In genomic region chr15:86541540-86541939, GRCh38 we compare ENCODE assay signal across 29 cellular contexts.
"Had no signal": no experiment of that assay in that cellular context is flagged by ENCODE, and none has a peak within 500 bp of the region (broad histone marks: within the 10 kb centered on the region; RNA-seq: fewer than 3 reads in every experiment).

No MANE protein-coding gene starts in this region.

- H3K27me3 ChIP-seq: esophagus muscularis mucosa, foreskin keratinocyte, neural progenitor cell, sigmoid colon, vagina had no signal

- H2AFZ ChIP-seq: neural progenitor cell, parathyroid adenoma had no signal

- DNase-seq: activated CD4-positive, alpha-beta memory T cell treated with anti-CD3 and anti-CD28 coated beads, Interleukin-2, amount 10 ng/mL, durations not matched to agents 7 days and 5 days; activated CD4-positive, alpha-beta T cell treated with anti-CD3 and anti-CD28 coated beads, Interleukin-2, amount 10 ng/mL, durations not matched to agents 24 days and 14 days; activated CD4-positive, CD25-positive, alpha-beta regulatory T cell treated with anti-CD3 and anti-CD28 coated beads, Interleukin-2, amount 50 U/mL, for 72 hours; activated naive CD8-positive, alpha-beta T cell treated with anti-CD3 and anti-CD28 coated beads, Interleukin-2, amount 50 U/mL, for 24 hours; activated T-cell treated with anti-CD3 and anti-CD28 coated beads, Interleukin-2, amount 50 U/mL, for 48 hours; amygdala; caudate nucleus; foreskin keratinocyte; kidney glomerular epithelial cell; midbrain; naive thymus-derived CD8-positive, alpha-beta T cell; occipital lobe; psoas muscle; sigmoid colon; small intestine; stimulated activated CD4-positive, alpha-beta T cell treated with anti-CD3 and anti-CD28 coated beads, Interleukin-4, amount 100 ng/mL, for 4 hours; stimulated activated CD8-positive, alpha-beta memory T cell treated with anti-CD3 and anti-CD28 coated beads, Interleukin-4, amount 100 ng/mL, for 48 hours; stimulated activated naive CD8-positive, alpha-beta T cell treated with anti-CD3 and anti-CD28 coated beads, Interleukin-15, amount 100 ng/mL, for 72 hours; substantia nigra; WERI-Rb-1 had no signal

- H3K9me3 ChIP-seq: esophagus muscularis mucosa, psoas muscle, vagina had no signal

- H3K27me3 Mint-ChIP-seq: activated CD4-positive, alpha-beta memory T cell treated with anti-CD3 and anti-CD28 coated beads, Interleukin-2, amount 10 ng/mL, durations not matched to agents 7 days and 5 days; activated CD4-positive, alpha-beta T cell treated with anti-CD3 and anti-CD28 coated beads, Interleukin-2, amount 10 ng/mL, durations not matched to agents 24 days and 14 days; stimulated activated memory B cell treated with anti-CD40 and anti-IgM and Interleukin-4, amounts not matched to agents 10 μg/mL and 1 μg/mL and 100 μg/mL, for 72 hours; stimulated activated naive CD8-positive, alpha-beta T cell treated with anti-CD3 and anti-CD28 coated beads, Interleukin-15, amount 100 ng/mL, for 72 hours had no signal

- H3K27ac ChIP-seq: esophagus muscularis mucosa, foreskin keratinocyte, neural progenitor cell, parathyroid adenoma, psoas muscle, sigmoid colon, vagina, WERI-Rb-1 had no signal

- H3K36me3 ChIP-seq: esophagus muscularis mucosa, neural progenitor cell, sigmoid colon, vagina, WERI-Rb-1 had no signal

- H3K4me1 ChIP-seq: esophagus muscularis mucosa, foreskin keratinocyte, neural progenitor cell, parathyroid adenoma, sigmoid colon, vagina had no signal

- H3K4me1 Mint-ChIP-seq: activated CD4-positive, alpha-beta memory T cell treated with anti-CD3 and anti-CD28 coated beads, Interleukin-2, amount 10 ng/mL, durations not matched to agents 7 days and 5 days; activated CD4-positive, alpha-beta T cell treated with anti-CD3 and anti-CD28 coated beads, Interleukin-2, amount 10 ng/mL, durations not matched to agents 24 days and 14 days; activated naive CD4-positive, alpha-beta T cell treated with anti-CD3 and anti-CD28 coated beads, Interleukin-2, amount 50 U/mL, for 24 hours; activated naive CD8-positive, alpha-beta T cell treated with anti-CD3 and anti-CD28 coated beads, Interleukin-2, amount 50 U/mL, for 24 hours; naive thymus-derived CD8-positive, alpha-beta T cell; neural progenitor cell; stimulated activated memory B cell treated with anti-CD40 and anti-IgM and Interleukin-4, amounts not matched to agents 10 μg/mL and 1 μg/mL and 100 μg/mL, for 72 hours; stimulated activated naive CD8-positive, alpha-beta T cell treated with anti-CD3 and anti-CD28 coated beads, Interleukin-15, amount 100 ng/mL, for 72 hours had no signal

- H3K79me2 ChIP-seq: parathyroid adenoma had no signal

- H3K9me3 Mint-ChIP-seq: type B pancreatic cell had no signal

- H3K4me2 ChIP-seq: neural progenitor cell had no signal

- H3K27ac Mint-ChIP-seq: activated CD4-positive, alpha-beta memory T cell treated with anti-CD3 and anti-CD28 coated beads, Interleukin-2, amount 10 ng/mL, durations not matched to agents 7 days and 5 days; activated CD4-positive, alpha-beta T cell treated with anti-CD3 and anti-CD28 coated beads, Interleukin-2, amount 10 ng/mL, durations not matched to agents 24 days and 14 days; activated naive CD4-positive, alpha-beta T cell treated with anti-CD3 and anti-CD28 coated beads, Interleukin-2, amount 50 U/mL, for 24 hours; activated naive CD8-positive, alpha-beta T cell treated with anti-CD3 and anti-CD28 coated beads, Interleukin-2, amount 50 U/mL, for 24 hours; activated T-helper 2 cell treated with anti-CD3 and anti-CD28 coated beads, Interferon-gamma antibody, Interleukin-2, Interleukin-4, amounts not matched to agents 10 μg/mL and 5 μg/mL and 100 μg/mL, durations not matched to agents 14 hours and 24 hours and 36 hours; naive thymus-derived CD8-positive, alpha-beta T cell; neural progenitor cell; stimulated activated memory B cell treated with anti-CD40 and anti-IgM and Interleukin-4, amounts not matched to agents 10 μg/mL and 1 μg/mL and 100 μg/mL, for 72 hours; stimulated activated naive CD8-positive, alpha-beta T cell treated with anti-CD3 and anti-CD28 coated beads, Interleukin-15, amount 100 ng/mL, for 72 hours had no signal

- H3K4me3 Mint-ChIP-seq: activated CD4-positive, alpha-beta memory T cell treated with anti-CD3 and anti-CD28 coated beads, Interleukin-2, amount 10 ng/mL, durations not matched to agents 7 days and 5 days; activated CD4-positive, alpha-beta T cell treated with anti-CD3 and anti-CD28 coated beads, Interleukin-2, amount 10 ng/mL, durations not matched to agents 24 days and 14 days; activated naive CD4-positive, alpha-beta T cell treated with anti-CD3 and anti-CD28 coated beads, Interleukin-2, amount 50 U/mL, for 24 hours; activated naive CD8-positive, alpha-beta T cell treated with anti-CD3 and anti-CD28 coated beads, Interleukin-2, amount 50 U/mL, for 24 hours; naive thymus-derived CD8-positive, alpha-beta T cell; neural progenitor cell; stimulated activated memory B cell treated with anti-CD40 and anti-IgM and Interleukin-4, amounts not matched to agents 10 μg/mL and 1 μg/mL and 100 μg/mL, for 72 hours; stimulated activated naive CD8-positive, alpha-beta T cell treated with anti-CD3 and anti-CD28 coated beads, Interleukin-15, amount 100 ng/mL, for 72 hours; type B pancreatic cell had no signal

- ATAC-seq: activated naive CD8-positive, alpha-beta T cell treated with anti-CD3 and anti-CD28 coated beads, Interleukin-2, amount 50 U/mL, for 24 hours; foreskin keratinocyte; left lobe of liver; naive thymus-derived CD8-positive, alpha-beta T cell; stimulated activated memory B cell treated with anti-CD40 and anti-IgM and Interleukin-4, amounts not matched to agents 10 μg/mL and 1 μg/mL and 100 μg/mL, for 72 hours; stimulated activated naive CD8-positive, alpha-beta T cell treated with anti-CD3 and anti-CD28 coated beads, Interleukin-15, amount 100 ng/mL, for 72 hours had no signal

- H3K4me3 ChIP-seq: esophagus muscularis mucosa, neural progenitor cell, psoas muscle, sigmoid colon, vagina had no signal

- H3K36me3 Mint-ChIP-seq: activated naive CD4-positive, alpha-beta T cell treated with anti-CD3 and anti-CD28 coated beads, Interleukin-2, amount 50 U/mL, for 24 hours; naive thymus-derived CD8-positive, alpha-beta T cell; neural progenitor cell; stimulated activated memory B cell treated with anti-CD40 and anti-IgM and Interleukin-4, amounts not matched to agents 10 μg/mL and 1 μg/mL and 100 μg/mL, for 72 hours; type B pancreatic cell had no signal
